In the genomic region with DNA sequence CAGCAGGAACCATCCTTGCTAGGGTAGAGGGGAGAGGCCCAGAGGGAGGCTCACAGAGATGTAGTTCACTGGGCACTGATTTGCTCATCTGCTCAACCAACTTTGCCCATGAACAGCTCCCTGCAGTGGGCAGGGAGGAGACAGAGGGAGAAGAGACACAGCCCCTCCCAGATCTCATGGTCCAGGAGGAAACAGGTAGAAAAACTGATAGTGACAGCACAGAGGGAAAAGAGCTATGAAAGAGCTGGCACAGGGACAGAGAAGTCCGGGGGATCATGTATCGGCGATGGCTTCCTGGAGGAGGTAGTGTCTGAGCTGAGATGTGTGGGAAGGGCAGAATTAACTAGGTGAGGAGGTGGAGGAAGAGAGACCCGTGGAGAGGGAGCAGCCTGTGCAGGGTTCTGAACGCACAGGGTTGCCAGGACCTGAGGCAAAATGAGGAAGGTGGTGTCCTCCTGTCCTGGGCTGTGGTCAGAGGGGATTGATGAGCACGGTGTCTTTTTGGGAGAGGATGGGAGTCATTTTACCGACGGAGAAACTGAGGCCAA, we compare ENCODE assay signal across 26 cellular contexts.
"Had no signal": no experiment of that assay in that cellular context is flagged by ENCODE, and none has a peak within 500 bp of the region (broad histone marks: within the 10 kb centered on the region; RNA-seq: fewer than 3 reads in every experiment).

No MANE protein-coding gene starts in this region.

- H3K27me3 Mint-ChIP-seq: activated CD4-positive, alpha-beta memory T cell treated with anti-CD3 and anti-CD28 coated beads, Interleukin-2, amount 10 ng/mL, durations not matched to agents 7 days and 5 days; activated CD4-positive, alpha-beta T cell treated with anti-CD3 and anti-CD28 coated beads for 36 hours; activated naive CD8-positive, alpha-beta T cell treated with anti-CD3 and anti-CD28 coated beads, Interleukin-2, amount 10 ng/mL, durations not matched to agents 7 days and 5 days had no signal

- ATAC-seq: activated CD4-positive, alpha-beta T cell treated with anti-CD3 and anti-CD28 coated beads for 36 hours; activated T-cell treated with anti-CD3 and anti-CD28 coated beads, Interleukin-2, amount 50 U/mL, for 72 hours had no signal

- H3K4me2 ChIP-seq: KMS-11, SK-N-SH had no signal

- H3K27ac ChIP-seq: adrenal gland, KMS-11, Peyer's patch, RWPE1, SJCRH30, VCaP had no signal

- H3K4me1 Mint-ChIP-seq: activated CD4-positive, alpha-beta memory T cell treated with anti-CD3 and anti-CD28 coated beads, Interleukin-2, amount 10 ng/mL, durations not matched to agents 7 days and 5 days; activated CD4-positive, alpha-beta T cell treated with anti-CD3 and anti-CD28 coated beads for 36 hours; activated naive CD8-positive, alpha-beta T cell treated with anti-CD3 and anti-CD28 coated beads, Interleukin-2, amount 10 ng/mL, durations not matched to agents 7 days and 5 days had no signal

- DNase-seq: activated CD4-positive, alpha-beta memory T cell treated with anti-CD3 and anti-CD28 coated beads, Interleukin-2, amount 10 ng/mL, durations not matched to agents 7 days and 5 days; activated CD4-positive, alpha-beta T cell treated with anti-CD3 and anti-CD28 coated beads for 36 hours; activated CD4-positive, alpha-beta T cell treated with anti-CD3 and anti-CD28 coated beads, Interleukin-2, amount 50 U/mL, for 1 hour; activated naive CD4-positive, alpha-beta T cell treated with anti-CD3 and anti-CD28 coated beads, Interleukin-2, amount 50 U/mL, for 16 hours; activated naive CD8-positive, alpha-beta T cell treated with anti-CD3 and anti-CD28 coated beads, Interleukin-2, amount 10 ng/mL, durations not matched to agents 7 days and 5 days; activated T-cell treated with anti-CD3 and anti-CD28 coated beads for 4 hours; activated T-cell treated with anti-CD3 and anti-CD28 coated beads, Interleukin-2, amount 50 U/mL, for 72 hours; adrenal gland; MG63; MV-4-11; NCI-H1092 treated with DMSO at 0.1 percent for 48 hours; NCI-H1417 treated with DMSO at 0.1 percent for 48 hours; NCI-H1694; NCI-H2029; NCI-H2107; NCI-H446; NCI-H524; Peyer's patch; Right ventricle myocardium superior; SJCRH30; SK-N-SH; T-helper 1 cell had no signal

- H3K27me3 ChIP-seq: adrenal gland, MG63, Peyer's patch, SJCRH30 had no signal

- H3K27ac Mint-ChIP-seq: activated CD4-positive, alpha-beta memory T cell treated with anti-CD3 and anti-CD28 coated beads, Interleukin-2, amount 10 ng/mL, durations not matched to agents 7 days and 5 days; activated CD4-positive, alpha-beta T cell treated with anti-CD3 and anti-CD28 coated beads for 36 hours; activated naive CD8-positive, alpha-beta T cell treated with anti-CD3 and anti-CD28 coated beads, Interleukin-2, amount 10 ng/mL, durations not matched to agents 7 days and 5 days; activated T-cell treated with anti-CD3 and anti-CD28 coated beads, Interleukin-2, amount 50 U/mL, for 72 hours; IgD-negative memory B cell had no signal

- H3K4me1 ChIP-seq: adrenal gland, Peyer's patch, SJCRH30 had no signal

- H3K36me3 ChIP-seq: adrenal gland, MG63, Peyer's patch, SJCRH30 had no signal

- H3K4me3 ChIP-seq: adrenal gland, MG63, Peyer's patch, SJCRH30 had no signal

- H3K9me3 ChIP-seq: adrenal gland, MG63, Peyer's patch, SJCRH30, SK-N-SH had no signal

- H3K4me3 Mint-ChIP-seq: activated CD4-positive, alpha-beta memory T cell treated with anti-CD3 and anti-CD28 coated beads, Interleukin-2, amount 10 ng/mL, durations not matched to agents 7 days and 5 days; activated CD4-positive, alpha-beta T cell treated with anti-CD3 and anti-CD28 coated beads for 36 hours; activated naive CD8-positive, alpha-beta T cell treated with anti-CD3 and anti-CD28 coated beads, Interleukin-2, amount 10 ng/mL, durations not matched to agents 7 days and 5 days; activated T-cell treated with anti-CD3 and anti-CD28 coated beads, Interleukin-2, amount 50 U/mL, for 72 hours; IgD-negative memory B cell had no signal

- H3K36me3 Mint-ChIP-seq: activated naive CD8-positive, alpha-beta T cell treated with anti-CD3 and anti-CD28 coated beads, Interleukin-2, amount 10 ng/mL, durations not matched to agents 7 days and 5 days had no signal

- H3K9me3 Mint-ChIP-seq: activated CD4-positive, alpha-beta memory T cell treated with anti-CD3 and anti-CD28 coated beads, Interleukin-2, amount 10 ng/mL, durations not matched to agents 7 days and 5 days; activated naive CD8-positive, alpha-beta T cell treated with anti-CD3 and anti-CD28 coated beads, Interleukin-2, amount 10 ng/mL, durations not matched to agents 7 days and 5 days; activated T-cell treated with anti-CD3 and anti-CD28 coated beads, Interleukin-2, amount 50 U/mL, for 72 hours; IgD-negative memory B cell had no signal
